Comparison of ENCODE assay signal across 9 cellular contexts in genomic region chr1:41404308-41404755, GRCh38. TPM values are rescaled to one million over a fixed set of nuclear protein-coding genes. Genes with fewer than 3 reads are reported as not detected.
DNase-seq lines count a peak whose midpoint lies in the region; ATAC-seq and TF ChIP-seq lines count a peak whose summit lies in the region.
"Had no signal": no experiment of that assay in that cellular context is flagged by ENCODE, and none has a peak within 500 bp of the region (broad histone marks: within the 10 kb centered on the region; RNA-seq: fewer than 3 reads in every experiment).

No MANE protein-coding gene starts in this region.

- H3K4me1 Mint-ChIP-seq in glutamatergic neuron (ENCODE audit: low read depth, unreplicated experiment): peaks cover 30% of the 10 kb centered on the region

- peak overlapping the region in 9 of 11 experiments; percentile 39 to 76 (median 64); a peak in 16 of 22 replicates for H3K27ac ChIP-seq in BLaER1 treated with 17β-estradiol and CSF1 and Interleukin-3, amounts not matched to agents 10 nM and 100 nM
- H3K27ac ChIP-seq in HCT116 (ENCODE audit: low read depth, low read length) (no peak overlapping the region), RWPE1 (peak overlapping the region; percentile 54), MM.1S (ENCODE audit: low read length) (no peak overlapping the region)
- H3K27ac ChIP-seq: thoracic aorta had no signal

- H3K27me3 ChIP-seq in BLaER1 treated with 17β-estradiol and CSF1 and Interleukin-3, amounts not matched to agents 10 nM and 100 nM: no peaks in the 10 kb centered on the region
- H3K27me3 ChIP-seq in HCT116 (ENCODE audit: insufficient read depth, low read length) (peaks cover 6% of the 10 kb centered on the region; the same call in 1 of the 2 replicates), MM.1S (replicated peaks; ENCODE audit: insufficient read depth, low read length) (peaks cover 22% of the 10 kb centered on the region)

- no peaks in the 10 kb centered on the region for H3F3A ChIP-seq in MM.1S (ENCODE audit: insufficient read depth, low read length)

- peaks cover 13 to 82% (median 53%) of the 10 kb centered on the region in 10 experiments for H3K4me1 ChIP-seq in BLaER1 treated with 17β-estradiol and CSF1 and Interleukin-3, amounts not matched to agents 10 nM and 100 nM
- H3K4me1 ChIP-seq in HCT116 (ENCODE audit: control insufficient read depth in 1 of 2, insufficient read depth in 2 of 2, low read length in 2 of 2) (no peaks in the 10 kb centered on the region), MM.1S (ENCODE audit: low read length) (no peaks in the 10 kb centered on the region)

- peak overlapping the region; percentile 34 to 84 (median 74) for H3K4me2 ChIP-seq in BLaER1 treated with 17β-estradiol and CSF1 and Interleukin-3, amounts not matched to agents 10 nM and 100 nM
- H3K4me2 ChIP-seq in HCT116 (ENCODE audit: low read length) (no peak overlapping the region), MM.1S (ENCODE audit: low read depth, low read length) (no peak overlapping the region)

- peaks cover 13 to 24% (median 18%) of the 10 kb centered on the region in 11 experiments for H3K9me3 ChIP-seq in BLaER1 treated with 17β-estradiol and CSF1 and Interleukin-3, amounts not matched to agents 10 nM and 100 nM (replicated peaks in 1 of 11)
- H3K9me3 ChIP-seq in HCT116 (ENCODE audit: control insufficient read depth in 1 of 2, insufficient read depth in 1 of 2, low read depth in 1 of 2, low read length in 2 of 2): peaks cover 0 to 4% of the 10 kb centered on the region in 2 experiments; a peak in 1 of 4 replicates
- no peaks in the 10 kb centered on the region for H3K9me3 ChIP-seq in MM.1S (replicated peaks; ENCODE audit: insufficient read depth, low read length)
- H3K9me3 ChIP-seq: thoracic aorta had no signal

- no peaks in the 10 kb centered on the region for H3K79me2 ChIP-seq in HCT116 (ENCODE audit: insufficient read depth, low read length)
- no peaks in the 10 kb centered on the region for H3K79me2 ChIP-seq in MM.1S (ENCODE audit: low read length)

- H4K20me1 ChIP-seq in BLaER1 treated with 17β-estradiol and CSF1 and Interleukin-3, amounts not matched to agents 10 nM and 100 nM: no peaks in the 10 kb centered on the region; a peak in 1 of 22 replicates
- no peaks in the 10 kb centered on the region for H4K20me1 ChIP-seq in HCT116 (ENCODE audit: insufficient read depth)
- no peaks in the 10 kb centered on the region for H4K20me1 ChIP-seq in MM.1S (ENCODE audit: insufficient read depth, low read length)

- RAD21 ChIA-PET in HCT116 (lab: Charles Lee; ENCODE audit: low non-redundant PET in 1 of 2, low total read pairs in 2 of 2, uncharacterized antibody in 2 of 2, unreplicated experiment in 2 of 2): no interaction called here

- ATAC-seq in HCT116 (peak; percentile 46), GM19023 (IDR thresholded peaks at IDR 0.05; ENCODE audit: unreplicated experiment) (no peak), HG02840 (IDR thresholded peaks at IDR 0.05; ENCODE audit: low FRiP score, unreplicated experiment) (no peak)

- H3K36me3 Mint-ChIP-seq in glutamatergic neuron (ENCODE audit: unreplicated experiment): no peaks in the 10 kb centered on the region

- peaks cover 8% of the 10 kb centered on the region for H3K9me3 Mint-ChIP-seq in glutamatergic neuron (ENCODE audit: unreplicated experiment)

- H3K27me3 Mint-ChIP-seq in glutamatergic neuron (ENCODE audit: unreplicated experiment): peaks cover 16% of the 10 kb centered on the region

- H3K4me3 Mint-ChIP-seq in glutamatergic neuron (ENCODE audit: unreplicated experiment): no peak overlapping the region

- intact Hi-C loops in HCT116 (cut with micrococcal nuclease): no loop called here

- POLR2A ChIA-PET in HCT116 (lab: Charles Lee) (no interaction called here), RWPE1 (lab: Yijun Ruan, JAX; ENCODE audit: low non-redundant PET) (no interaction called here)

- DNase-seq in HCT116 (ENCODE audit: low read depth, low spot score) (no peak), RWPE1 (ENCODE audit: low spot score) (peak; percentile 50), glutamatergic neuron (peak; percentile 62), MM.1S (no peak), DMS114 treated with DMSO at 0.1 percent for 48 hours (lab: John Stamatoyannopoulos, UW; ENCODE audit: unreplicated experiment) (no peak)

- no TSS peak for BruUV-seq in HCT116 (replicated peaks; lab: Mats Ljungman, UMichigan)

- H3K4me3 ChIP-seq in BLaER1 treated with 17β-estradiol and CSF1 and Interleukin-3, amounts not matched to agents 10 nM and 100 nM: no peak overlapping the region
- H3K4me3 ChIP-seq in HCT116 (replicated peaks in 1 of 2; ENCODE audit: low read depth in 1 of 2, low read length in 2 of 2) (no peak overlapping the region), MM.1S (ENCODE audit: low read length) (no peak overlapping the region)
- H3K4me3 ChIP-seq: thoracic aorta had no signal

- CTCF ChIA-PET in HCT116 (lab: Charles Lee): no interaction called here
- CTCF ChIA-PET in RWPE1 (lab: Yijun Ruan, JAX): interaction anchor here (1.0 to 1.1 kb wide), 2 partner anchors 11 to 121 kb away, joined by 3 to 4 read pairs; no protein-coding TSS in a partner anchor

- peak overlapping the region in 7 of 11 experiments; percentile 13 to 62 (median 36); a peak in 10 of 22 replicates for H3K9ac ChIP-seq in BLaER1 treated with 17β-estradiol and CSF1 and Interleukin-3, amounts not matched to agents 10 nM and 100 nM
- H3K9ac ChIP-seq in HCT116 (ENCODE audit: low read length) (no peak overlapping the region), MM.1S (ENCODE audit: low read length) (no peak overlapping the region)

- TF ChIP-seq POLR2A in HCT116 (IDR thresholded peaks at IDR 0.05; ENCODE audit: borderline replicate concordance, extremely low read depth, insufficient read depth, insufficient read length): no peak

- no peak for TF ChIP-seq RAD21 in HCT116 (IDR thresholded peaks at IDR 0.05; ENCODE audit: low read depth)

- TF ChIP-seq CTCF in HCT116 (IDR thresholded peaks at IDR 0.05 in 2 of 3, conservative IDR thresholded peaks at IDR 0.05 in 1 of 3; ENCODE audit: borderline replicate concordance in 1 of 3, insufficient read depth in 1 of 3, low read depth in 2 of 3, low read length in 2 of 3) (no peak), RWPE1 (conservative IDR thresholded peaks at IDR 0.05; ENCODE audit: low read depth) (no peak), glutamatergic neuron (IDR thresholded peaks at IDR 0.05; ENCODE audit: partially characterized antibody, unreplicated experiment) (no peak), MM.1S (IDR thresholded peaks at IDR 0.05; ENCODE audit: low read length) (no peak)

- H2AFZ ChIP-seq in HCT116 (ENCODE audit: low read depth, low read length, poor library complexity, severe bottlenecking) (no peak overlapping the region), MM.1S (ENCODE audit: low read length) (no peak overlapping the region)

- no peak overlapping the region for H3K27ac Mint-ChIP-seq in glutamatergic neuron (ENCODE audit: unreplicated experiment)

- 0 out of 22 replicates have a peak, but pooled peaks cover 0 to 4% (median 0%) of the 10 kb centered on the region in 11 experiments for H3K36me3 ChIP-seq in BLaER1 treated with 17β-estradiol and CSF1 and Interleukin-3, amounts not matched to agents 10 nM and 100 nM
- no peaks in the 10 kb centered on the region for H3K36me3 ChIP-seq in HCT116 (ENCODE audit: control insufficient read depth in 1 of 2, insufficient read depth in 2 of 2, low read length in 2 of 2)
- no peaks in the 10 kb centered on the region for H3K36me3 ChIP-seq in MM.1S (replicated peaks; ENCODE audit: insufficient read depth, low read length)
- H3K36me3 ChIP-seq: thoracic aorta had no signal

- H3K9me2 ChIP-seq in HCT116 (ENCODE audit: insufficient read depth) (no peaks in the 10 kb centered on the region), MM.1S (replicated peaks; ENCODE audit: insufficient read depth, low read length) (no peaks in the 10 kb centered on the region)

TF ChIP-seq in HCT116, 20 proteins besides CTCF, POLR2A, EP300 and RAD21 (continues in another document):
- TF ChIP-seq POLR2AphosphoS5 (IDR thresholded peaks at IDR 0.05; ENCODE audit: low read depth, low read length) (no peak), CBX3 (IDR thresholded peaks at IDR 0.05; ENCODE audit: low read depth) (no peak), JUND (IDR thresholded peaks at IDR 0.05) (no peak), ZNF274 (IDR thresholded peaks at IDR 0.05; ENCODE audit: low read depth, low read length) (no peak), MAX (IDR thresholded peaks at IDR 0.05) (no peak), SIN3A (IDR thresholded peaks at IDR 0.05; ENCODE audit: low read depth) (no peak), TCF7L2 (IDR thresholded peaks at IDR 0.05; ENCODE audit: borderline replicate concordance, extremely low read depth, insufficient read depth, insufficient read length) (no peak), ZBTB33 (IDR thresholded peaks at IDR 0.05; ENCODE audit: extremely low read depth, insufficient replicate concordance, low read length) (no peak), YY1 (IDR thresholded peaks at IDR 0.05; ENCODE audit: extremely low read depth, insufficient replicate concordance, low read depth, low read length) (no peak)

RNA-seq across cellular contexts. Expression of gene FOXO6, which starts 43.1 kb away (rescaled TPM):
- total RNA-seq in HCT116 (2021; ENCODE audit: unreplicated experiment): 7.0 TPM
- 4.0 and 4.1 TPM in 2 replicates for polyA plus RNA-seq in HCT116 (2012)
- total RNA-seq in glutamatergic neuron (ENCODE audit: unreplicated experiment): 11.7 TPM

Comparison
In these comparisons a context has a peak if more than half of its experiments do, and no peak if none do; other contexts are left out.
1. H3K27ac ChIP-seq: peak in BLaER1 treated with 17β-estradiol and CSF1 and Interleukin-3, amounts not matched to agents 10 nM and 100 nM (9 of 11) and RWPE1 (single experiment); none in HCT116 (single experiment) and MM.1S (single experiment).
2. H3K4me2 ChIP-seq: peak in BLaER1 treated with 17β-estradiol and CSF1 and Interleukin-3, amounts not matched to agents 10 nM and 100 nM (11 of 11); none in HCT116 (single experiment) and MM.1S (single experiment).
3. H3K9ac ChIP-seq: peak in BLaER1 treated with 17β-estradiol and CSF1 and Interleukin-3, amounts not matched to agents 10 nM and 100 nM (7 of 11); none in HCT116 (single experiment) and MM.1S (single experiment).
4. DNase-seq: peak in RWPE1 (single experiment) and glutamatergic neuron (single experiment); none in HCT116 (single experiment), MM.1S (single experiment) and DMS114 treated with DMSO at 0.1 percent for 48 hours (single experiment).